8 cellular contexts compared by ENCODE assay signal in genomic region chr1:193211539-193211938, GRCh38. TPM values are rescaled to one million over a fixed set of nuclear protein-coding genes. Genes with fewer than 3 reads are reported as not detected.
DNase-seq lines count a peak whose midpoint lies in the region; ATAC-seq, FAIRE-seq and TF ChIP-seq lines count a peak whose summit lies in the region.

No MANE protein-coding gene starts in this region.

- no peak overlapping the region for H3K14ac ChIP-seq in neuronal stem cell (ENCODE audit: low read length)

- no peak overlapping the region for H2BK120ac ChIP-seq in neuronal stem cell (ENCODE audit: low read depth, low read length)

- H3K4me3 ChIP-seq in neuronal stem cell (ENCODE audit: low read length in 2 of 2), result no peak overlapping the region

- no peak overlapping the region for H3K27ac ChIP-seq in neuronal stem cell (replicated peaks; ENCODE audit: low read length)

- H2BK5ac ChIP-seq in neuronal stem cell (ENCODE audit: low read length), result no peak overlapping the region

- no peak overlapping the region for H4K91ac ChIP-seq in neuronal stem cell (ENCODE audit: low read depth, low read length, poor library complexity)

- peak; percentile 78 for ATAC-seq in GM21717 (IDR thresholded peaks at IDR 0.05; ENCODE audit: unreplicated experiment)

- DNase-seq in D721Med (ENCODE audit: insufficient read length, low spot score) (no peak), HT1080 (ENCODE audit: low read depth) (peak; percentile 85), foreskin melanocyte (peak; percentile 88), putamen (ENCODE audit: low spot score) (no peak), cortex of kidney (lab: John Stamatoyannopoulos, UW) (no peak), neuronal stem cell (ENCODE audit: low spot score) (no peak), occipital lobe (lab: John Stamatoyannopoulos, UW) (no peak)

- H3K36me3 ChIP-seq in neuronal stem cell (replicated peaks in 1 of 2; ENCODE audit: control insufficient read depth in 2 of 2, insufficient read depth in 2 of 2, low read length in 2 of 2), result peaks cover 1 to 49% of the 10 kb centered on the region in 2 donors

- H3K18ac ChIP-seq in neuronal stem cell (ENCODE audit: low read length), result no peak overlapping the region

- H3K9ac ChIP-seq in neuronal stem cell (ENCODE audit: low read depth, low read length, poor library complexity), result no peak overlapping the region

- TF ChIP-seq CTCF in D721Med (IDR thresholded peaks at IDR 0.05; ENCODE audit: insufficient read depth, missing control alignments), result no peak

- H2AFZ ChIP-seq in neuronal stem cell (ENCODE audit: low read length), result no peak overlapping the region

- no CpG with 5 or more reads among the region's 1 CpG for WGBS in neuronal stem cell (ENCODE audit: extremely low coverage in 2 of 2, insufficient read length in 2 of 2, insufficient replicate concordance in 1 of 2), 2 donors

- H3K23ac ChIP-seq in neuronal stem cell (ENCODE audit: low read depth, low read length, poor library complexity), result no peak overlapping the region

- H3K4me1 ChIP-seq in neuronal stem cell (ENCODE audit: control insufficient read depth in 2 of 2, insufficient read depth in 1 of 2, low read depth in 1 of 2, low read length in 2 of 2), result peaks cover 0 to under 1% of the 10 kb centered on the region in 2 donors

- no peaks in the 10 kb centered on the region for H3K27me3 ChIP-seq in neuronal stem cell (ENCODE audit: control insufficient read depth in 3 of 3, insufficient read depth in 3 of 3, low read depth in 1 of 3, low read length in 3 of 3)

- FAIRE-seq in D721Med (lab: Jason Lieb, UNC), result peak; percentile 60

- peaks cover 3 to 48% of the 10 kb centered on the region in 2 donors for H3K9me3 ChIP-seq in neuronal stem cell (replicated peaks in 1 of 2; ENCODE audit: control insufficient read depth in 2 of 2, insufficient read depth in 1 of 2, low read depth in 1 of 2, low read length in 2 of 2)

- no peak overlapping the region for H4K8ac ChIP-seq in neuronal stem cell (ENCODE audit: low read depth, low read length)

- no peak overlapping the region for H2BK12ac ChIP-seq in neuronal stem cell (ENCODE audit: low read length)

- no peaks in the 10 kb centered on the region for H3K79me1 ChIP-seq in neuronal stem cell (ENCODE audit: low read depth, low read length)

- H2BK15ac ChIP-seq in neuronal stem cell (ENCODE audit: low read length), result no peak overlapping the region

- no peak overlapping the region for H3K4ac ChIP-seq in neuronal stem cell (ENCODE audit: low read length)

- no peak overlapping the region for H2AK5ac ChIP-seq in neuronal stem cell (ENCODE audit: low read depth, low read length)

- no peak overlapping the region for H3K4me2 ChIP-seq in neuronal stem cell (ENCODE audit: insufficient read depth, low read length, poor library complexity, severe bottlenecking)

RNA-seq across cellular contexts. Expression of gene B3GALT2, which starts 25.1 kb away (rescaled TPM):
- not detected in 2 replicates for total RNA-seq in HT1080 (2014; rRNA removed; shearing (Covaris generic))
- not detected in 2 replicates for polyA plus RNA-seq in HT1080 (2015; cell fraction: cytosol; rRNA removed)
- polyA plus RNA-seq in HT1080 (2015; cell fraction: nucleus; rRNA removed), result not detected in 2 replicates
- polyA plus RNA-seq in neuronal stem cell (2013, experiment 1 of 2), result 0.01 TPM
- 0.03 TPM for polyA plus RNA-seq in neuronal stem cell (2013, experiment 2 of 2)
- 160 TPM for total RNA-seq in occipital lobe

Comparison
In these comparisons a context has a peak if more than half of its experiments do, and no peak if none do; other contexts are left out.
1. DNase-seq: peak in HT1080 (single experiment) and foreskin melanocyte (single experiment); none in D721Med (single experiment), putamen (single experiment), cortex of kidney (single experiment), neuronal stem cell (single experiment) and occipital lobe (single experiment).
2. RNA of gene B3GALT2, which starts 25.1 kb away (total RNA-seq): 160 TPM in occipital lobe (single experiment); not detected in HT1080; every median in the first group is over 100 times any median in the second.